ENCODE assay signal across 1 cellular context in genomic region chr6:105868823-105869460, GRCh38.
TF ChIP-seq lines count a peak whose summit lies in the region.

No MANE protein-coding gene starts in this region.

TF ChIP-seq in IMR-90, 13 proteins besides CTCF, POLR2A, EP300 and RAD21 (continued from another document):
- peak; percentile 53 for TF ChIP-seq CEBPB (IDR thresholded peaks at IDR 0.05; ENCODE audit: low read depth, low read length)
